10 cellular contexts compared by ENCODE assay signal in the genomic region with DNA sequence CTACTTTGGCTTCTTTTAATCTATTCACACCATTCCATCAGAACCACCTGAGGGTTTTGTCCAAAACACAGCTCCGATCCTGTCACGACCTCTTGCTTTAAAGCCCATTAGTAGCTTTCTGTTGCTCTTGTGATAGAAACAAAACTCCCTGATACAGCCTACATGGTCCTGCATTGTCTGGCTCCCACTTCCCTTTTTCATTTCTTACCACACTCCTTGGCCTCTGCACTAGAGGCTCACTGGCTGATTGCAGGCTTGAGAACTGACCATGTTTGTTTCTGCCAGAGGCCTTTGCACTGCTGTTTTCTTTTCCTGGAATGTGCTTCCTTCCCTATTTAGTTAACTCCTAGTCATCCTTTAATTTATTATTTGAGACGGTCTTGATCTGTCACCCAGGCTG. TPM values are rescaled to one million over a fixed set of nuclear protein-coding genes. Genes with fewer than 3 reads are reported as not detected.
DNase-seq lines count a peak whose midpoint lies in the region; ATAC-seq and TF ChIP-seq lines count a peak whose summit lies in the region.
"Had no signal": no experiment of that assay in that cellular context is flagged by ENCODE, and none has a peak within 500 bp of the region (broad histone marks: within the 10 kb centered on the region; RNA-seq: fewer than 3 reads in every experiment).

No MANE protein-coding gene starts in this region.

- H3K9ac ChIP-seq in colonic mucosa (ENCODE audit: low read depth in 2 of 2, low read length in 2 of 2): no peak overlapping the region
- H3K9ac ChIP-seq: neural progenitor cell had no signal

- intact Hi-C loops in ovary (cut with DNase I): no loop called here
- intact Hi-C loops in colonic mucosa (cut with DNase I): no loop called here

- 39 to 52% (median 44%) methylated on average over 3 of the region's 3 CpGs for WGBS in ovary, 3 donors

- TF ChIP-seq POLR2A in ovary (IDR thresholded peaks at IDR 0.05): no peak

- H3K36me3 ChIP-seq in ovary: no peaks in the 10 kb centered on the region
- H3K36me3 ChIP-seq in colonic mucosa: peaks cover 51% of the 10 kb centered on the region

- TF ChIP-seq CTCF in GM13976 (IDR thresholded peaks at IDR 0.05; ENCODE audit: borderline replicate concordance, control extremely low read depth, extremely low read depth, insufficient read depth, missing control alignments) (no peak), fibroblast of villous mesenchyme (IDR thresholded peaks at IDR 0.05; ENCODE audit: insufficient read depth, low read depth, low read length) (no peak), ovary (IDR thresholded peaks at IDR 0.05) (no peak), colonic mucosa (IDR thresholded peaks at IDR 0.05) (no peak)

- in situ Hi-C loops in GM13976 (cut with MboI; ENCODE audit: low sequenced_read_pairs, unreplicated experiment): no loop called here

- DNase-seq in GM13976 (ENCODE audit: low spot score) (peak; percentile 60), fibroblast of villous mesenchyme (ENCODE audit: low read depth) (peak; percentile 36), ovary (no peak), NCI-H748 treated with DMSO at 0.1 percent for 48 hours (lab: John Stamatoyannopoulos, UW) (no peak), colonic mucosa (no peak)
- DNase-seq: foreskin fibroblast had no signal

- H3K27ac ChIP-seq in ovary (no peak overlapping the region), colonic mucosa (no peak overlapping the region)
- H3K27ac ChIP-seq: neural progenitor cell had no signal

- no peaks in the 10 kb centered on the region for H3K27me3 ChIP-seq in ovary
- H3K27me3 ChIP-seq in colonic mucosa: no peaks in the 10 kb centered on the region
- H3K27me3 ChIP-seq: neural progenitor cell had no signal

- ATAC-seq in GM21367 (IDR thresholded peaks at IDR 0.05; ENCODE audit: unreplicated experiment) (peak; percentile 67), HG03354 (IDR thresholded peaks at IDR 0.05; ENCODE audit: poor library complexity, severe bottlenecking, unreplicated experiment) (peak; percentile 69)
- no peak for ATAC-seq in activated CD4-positive, CD25-positive, alpha-beta regulatory T cell treated with anti-CD3 and anti-CD28 coated beads, Interleukin-2, amount 50 U/mL, for 24 hours

- H3K9me3 ChIP-seq in ovary: no peaks in the 10 kb centered on the region
- H3K9me3 ChIP-seq in colonic mucosa: no peaks in the 10 kb centered on the region

- H3K4me3 ChIP-seq in fibroblast of villous mesenchyme (ENCODE audit: low read depth, low read length): no peak overlapping the region
- no peak overlapping the region for H3K4me3 ChIP-seq in ovary
- no peak overlapping the region for H3K4me3 ChIP-seq in colonic mucosa
- H3K4me3 ChIP-seq: neural progenitor cell had no signal

- TF ChIP-seq EP300 in ovary (IDR thresholded peaks at IDR 0.05): no peak

- H3K4me1 ChIP-seq in ovary (ENCODE audit: insufficient read depth): peaks cover 21% of the 10 kb centered on the region
- no peaks in the 10 kb centered on the region for H3K4me1 ChIP-seq in colonic mucosa
- H3K4me1 ChIP-seq: neural progenitor cell had no signal

RNA-seq across cellular contexts. Expression of gene IST1, which starts 23.7 kb away (rescaled TPM):
- 146 and 206 TPM in 2 replicates for total RNA-seq in fibroblast of villous mesenchyme
- 100 to 1,000 TPM; 140 to 200 (median 169) TPM for total RNA-seq in ovary
- polyA plus RNA-seq in ovary: 100 to 1,000 TPM; 119 to 324 TPM
- 100 to 1,000 TPM; 180 to 304 TPM for total RNA-seq in colonic mucosa

RNA-seq across cellular contexts. Expression of gene ZNF821, which starts 35.1 kb away (rescaled TPM):
- total RNA-seq in fibroblast of villous mesenchyme: 3.9 and 7.7 TPM in 2 replicates
- 10 to 100 TPM in 5 of 7 donors, 1 to 10 TPM in 2; 7.6 to 14.1 (median 11.7) TPM for total RNA-seq in ovary
- polyA plus RNA-seq in ovary: 10 to 100 TPM in 1 of 2 donors, 1 to 10 TPM in 1; 8.6 to 13.5 TPM
- total RNA-seq in colonic mucosa: 10 to 100 TPM in 1 of 2 donors, 1 to 10 TPM in 1; 6.3 to 10.1 TPM

Comparison
In these comparisons a context has a peak if more than half of its experiments do, and no peak if none do; other contexts are left out.
1. DNase-seq: peak in GM13976 (single experiment) and fibroblast of villous mesenchyme (single experiment); none in ovary (0 of 5), NCI-H748 treated with DMSO at 0.1 percent for 48 hours (single experiment) and colonic mucosa (single experiment).
2. ATAC-seq: peak in GM21367 (single experiment) and HG03354 (single experiment); none in activated CD4-positive, CD25-positive, alpha-beta regulatory T cell treated with anti-CD3 and anti-CD28 coated beads, Interleukin-2, amount 50 U/mL, for 24 hours (0 of 2).